In the genomic region with DNA sequence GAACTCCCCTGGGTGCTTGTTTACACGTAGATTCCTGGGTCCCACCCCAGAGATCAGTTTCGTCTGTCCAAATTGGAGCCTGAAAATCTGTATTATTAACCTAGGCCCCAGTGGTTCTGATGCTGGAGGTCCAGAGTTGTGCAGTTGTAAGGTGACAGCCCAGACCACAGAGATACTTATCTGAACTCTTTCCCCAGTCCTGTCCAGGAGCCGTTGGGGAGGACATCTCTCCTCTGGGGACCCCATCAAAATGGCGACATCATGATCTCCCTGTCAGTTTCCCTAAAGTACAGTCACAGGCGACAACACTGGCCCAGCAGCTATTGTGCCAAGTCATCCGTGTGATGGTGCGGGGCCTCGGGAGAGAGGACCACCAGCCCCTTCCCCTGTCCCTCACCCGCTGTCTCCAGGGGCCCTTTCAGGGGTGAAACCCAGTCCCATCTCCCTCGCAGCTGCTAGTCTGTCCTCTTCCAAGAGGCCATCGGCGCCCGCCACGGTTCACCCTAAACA, we compare ENCODE assay signal across 8 cellular contexts. TPM values are rescaled to one million over a fixed set of nuclear protein-coding genes. Genes with fewer than 3 reads are reported as not detected.
A peak's percentile ranks its signal among the peaks of the same experiment; 100 is the strongest.
DNase-seq lines count a peak whose midpoint lies in the region; ATAC-seq and TF ChIP-seq lines count a peak whose summit lies in the region.

No MANE protein-coding gene starts in this region.

- H3K9me3 ChIP-seq in HUES48 (ENCODE audit: control insufficient read depth, insufficient read depth, low read length) (no peaks in the 10 kb centered on the region), mammary epithelial cell (replicated peaks; ENCODE audit: insufficient read depth, low read length) (no peaks in the 10 kb centered on the region), mucosa of stomach (ENCODE audit: control insufficient read depth, low read length) (no peaks in the 10 kb centered on the region)

- 59% methylated on average over 14 of the region's 14 CpGs for WGBS in mammary epithelial cell (ENCODE audit: low coverage, missing lambda C conversion rate)

- H3K27ac ChIP-seq in ACC112 (ENCODE audit: low read depth, low read length), result peak overlapping the region; percentile 28; the same call in 1 of the 2 replicates
- H3K27ac ChIP-seq in HUES48 (ENCODE audit: low read depth, low read length), result no peak overlapping the region
- peak overlapping the region; percentile 71 for H3K27ac ChIP-seq in mammary epithelial cell (ENCODE audit: insufficient read depth, low read depth, low read length)

- H3K9ac ChIP-seq in HUES48 (ENCODE audit: low read depth, low read length) (no peak overlapping the region), mammary epithelial cell (ENCODE audit: insufficient read depth, low read length) (peak overlapping the region; percentile 36), mucosa of stomach (ENCODE audit: low read length) (peak overlapping the region; percentile 89)

- BruUV-seq in mammary epithelial cell (replicated peaks; lab: Mats Ljungman, UMichigan), result no TSS peak

- no peak for ATAC-seq in HG02938 (IDR thresholded peaks at IDR 0.05; ENCODE audit: unreplicated experiment)

- no peaks in the 10 kb centered on the region for H4K20me1 ChIP-seq in mammary epithelial cell (ENCODE audit: insufficient read depth, low read length)

- in situ Hi-C loops in mammary epithelial cell (cut with MboI; ENCODE audit: low sequenced_read_pairs in 2 of 2), result no loop called here

- DNase-seq in mammary epithelial cell, result no peak
- DNase-seq in KG1 (lab: John Stamatoyannopoulos, UW), result no peak
- DNase-seq in RKO (ENCODE audit: low spot score), result no peak
- DNase-seq in GM10248 (ENCODE audit: extremely low spot score), result no peak

- TF ChIP-seq CTCF in mammary epithelial cell (conservative IDR thresholded peaks at IDR 0.05 in 1 of 2, IDR thresholded peaks at IDR 0.05 in 1 of 2; ENCODE audit: extremely low read depth in 1 of 2, insufficient read depth in 1 of 2, low read depth in 1 of 2, low read length in 2 of 2), result no peak
- no peak for TF ChIP-seq CTCF in GM10248 (IDR thresholded peaks at IDR 0.05; ENCODE audit: control extremely low read depth, extremely low read depth, low read depth, missing control alignments)

- H2AFZ ChIP-seq in ACC112 (ENCODE audit: low read length, unreplicated experiment) (no peak overlapping the region), mammary epithelial cell (ENCODE audit: low read depth, low read length) (peak overlapping the region; percentile 83)

- intact Hi-C loops in mammary epithelial cell (cut with micrococcal nuclease), result no loop called here

- peak overlapping the region; percentile 83 for H3K4me2 ChIP-seq in mammary epithelial cell (ENCODE audit: insufficient read depth, low read depth, low read length)

- POLR2A ChIA-PET in GM10248 (lab: Yijun Ruan, JAX), result no interaction called here

- peaks cover 42% of the 10 kb centered on the region for H3K79me2 ChIP-seq in ACC112 (ENCODE audit: control insufficient read depth, insufficient read depth, low read length, unreplicated experiment)
- peaks cover 43% of the 10 kb centered on the region for H3K79me2 ChIP-seq in mammary epithelial cell (ENCODE audit: insufficient read depth, low read length)

- H3K36me3 ChIP-seq in ACC112 (ENCODE audit: insufficient read depth, low read length) (no peaks in the 10 kb centered on the region), HUES48 (ENCODE audit: control insufficient read depth, insufficient read depth, low read length) (no peaks in the 10 kb centered on the region), mammary epithelial cell (ENCODE audit: insufficient read depth, low read length) (no peaks in the 10 kb centered on the region), mucosa of stomach (ENCODE audit: control insufficient read depth, insufficient read depth, low read length) (peaks cover under 1% of the 10 kb centered on the region)

- peaks cover 41% of the 10 kb centered on the region for H3K4me1 ChIP-seq in ACC112 (ENCODE audit: control insufficient read depth, insufficient read depth, low read length, unreplicated experiment)
- H3K4me1 ChIP-seq in HUES48 (ENCODE audit: control insufficient read depth, insufficient read depth, low read length), result peaks cover 13% of the 10 kb centered on the region; the same call in 1 of the 2 replicates
- peaks cover 15% of the 10 kb centered on the region for H3K4me1 ChIP-seq in mammary epithelial cell (ENCODE audit: insufficient read depth, low read length)
- peaks cover 27% of the 10 kb centered on the region for H3K4me1 ChIP-seq in mucosa of stomach (ENCODE audit: control insufficient read depth, insufficient read depth, low read length)

- dilution Hi-C loops in mammary epithelial cell (cut with HindIII; ENCODE audit: low sequenced_read_pairs), result no loop called here

- H3K27me3 ChIP-seq in ACC112 (ENCODE audit: insufficient read depth, low read length) (no peaks in the 10 kb centered on the region), HUES48 (ENCODE audit: control insufficient read depth, insufficient read depth, low read length) (peaks cover 26% of the 10 kb centered on the region), mammary epithelial cell (ENCODE audit: insufficient read depth, low read length) (no peaks in the 10 kb centered on the region), mucosa of stomach (ENCODE audit: control insufficient read depth, insufficient read depth, low read length) (no peaks in the 10 kb centered on the region)

- CTCF ChIA-PET in mammary epithelial cell (lab: Charles Lee; ENCODE audit: low non-redundant PET), result no interaction called here
- CTCF ChIA-PET in GM10248 (lab: Yijun Ruan, JAX), result no interaction called here

- peak overlapping the region; percentile 94 for H3K4me3 ChIP-seq in ACC112 (ENCODE audit: low read depth, low read length)
- peak overlapping the region; percentile 76 for H3K4me3 ChIP-seq in HUES48 (ENCODE audit: low read depth, low read length)
- peak overlapping the region in 1 of 3 experiments; percentile 90 for H3K4me3 ChIP-seq in mammary epithelial cell (replicated peaks in 1 of 3; ENCODE audit: insufficient read depth in 1 of 3, low read depth in 2 of 3, low read length in 3 of 3)
- H3K4me3 ChIP-seq in mucosa of stomach (ENCODE audit: low read length), result no peak overlapping the region

RNA-seq across cellular contexts. Expression of a gene that starts 0.7 kb away (rescaled TPM):
- total RNA-seq in mammary epithelial cell, result 10 to 100 TPM; 17.8 to 56.2 TPM
- polyA plus RNA-seq in mammary epithelial cell, result 61.9 TPM
- 17.1 TPM for polyA minus RNA-seq in mammary epithelial cell

RNA-seq across cellular contexts. Expression of a gene that starts 29.3 kb away (rescaled TPM):
- not detected for total RNA-seq in mammary epithelial cell
- polyA plus RNA-seq in mammary epithelial cell, result not detected
- polyA minus RNA-seq in mammary epithelial cell, result not detected

RNA-seq across cellular contexts. Expression of a gene that starts 47.6 kb away (rescaled TPM):
- not detected for total RNA-seq in mammary epithelial cell
- polyA plus RNA-seq in mammary epithelial cell, result not detected
- polyA minus RNA-seq in mammary epithelial cell, result not detected
